In genomic region chrX:48022100-48022499, GRCh38 we compare ENCODE assay signal across 13 cellular contexts. TPM values are rescaled to one million over a fixed set of nuclear protein-coding genes. Genes with fewer than 3 reads are reported as not detected.
DNase-seq lines count a peak whose midpoint lies in the region; ATAC-seq and TF ChIP-seq lines count a peak whose summit lies in the region.
"Had no signal": no experiment of that assay in that cellular context is flagged by ENCODE, and none has a peak within 500 bp of the region (broad histone marks: within the 10 kb centered on the region; RNA-seq: fewer than 3 reads in every experiment).

No MANE protein-coding gene starts in this region.

- H3K4me3 Mint-ChIP-seq in activated T-helper 17 cell treated with anti-CD3 and anti-CD28 coated beads, Interleukin-2, amount 50 U/mL, for 72 hours: peak overlapping the region; percentile 91
- no peak overlapping the region for H3K4me3 Mint-ChIP-seq in activated T-cell treated with anti-CD3 and anti-CD28 coated beads, Interleukin-2, amount 50 U/mL, for 4 hours

- no peak overlapping the region for H3K27ac Mint-ChIP-seq in activated T-helper 17 cell treated with anti-CD3 and anti-CD28 coated beads, Interleukin-2, amount 50 U/mL, for 72 hours

- H3K27me3 ChIP-seq in left ventricle myocardium inferior (ENCODE audit: low read depth) (no peaks in the 10 kb centered on the region), lower lobe of right lung (ENCODE audit: low read depth) (no peaks in the 10 kb centered on the region), uterus (no peaks in the 10 kb centered on the region)
- H3K27me3 ChIP-seq: stomach had no signal

- H3K27ac ChIP-seq in left ventricle myocardium inferior (replicated peaks): peak overlapping the region; percentile 94
- H3K27ac ChIP-seq in lower lobe of right lung: no peak overlapping the region
- H3K27ac ChIP-seq in uterus: peak overlapping the region; percentile 89 to 91

- no peak for ATAC-seq in Right ventricle myocardium superior (ENCODE audit: poor library complexity)
- no peak for ATAC-seq in activated T-helper 17 cell treated with anti-CD3 and anti-CD28 coated beads, Interleukin-2, amount 50 U/mL, for 72 hours (replicated peaks)
- no peak for ATAC-seq in lower lobe of right lung
- no peak for ATAC-seq in activated T-cell treated with anti-CD3 and anti-CD28 coated beads, Interleukin-2, amount 50 U/mL, for 4 hours

- no peaks in the 10 kb centered on the region for H3K36me3 ChIP-seq in left ventricle myocardium inferior
- H3K36me3 ChIP-seq in lower lobe of right lung: no peaks in the 10 kb centered on the region
- no peaks in the 10 kb centered on the region for H3K36me3 ChIP-seq in uterus
- H3K36me3 ChIP-seq: stomach had no signal

- no peaks in the 10 kb centered on the region for H3K9me3 Mint-ChIP-seq in activated T-helper 17 cell treated with anti-CD3 and anti-CD28 coated beads, Interleukin-2, amount 50 U/mL, for 72 hours
- H3K9me3 Mint-ChIP-seq in activated T-cell treated with anti-CD3 and anti-CD28 coated beads, Interleukin-2, amount 50 U/mL, for 4 hours: no peaks in the 10 kb centered on the region
- H3K9me3 Mint-ChIP-seq: activated CD4-positive, alpha-beta memory T cell treated with anti-CD3 and anti-CD28 coated beads, Interleukin-2, amount 10 ng/mL, durations not matched to agents 7 days and 5 days had no signal

- H3K4me1 Mint-ChIP-seq in activated T-helper 17 cell treated with anti-CD3 and anti-CD28 coated beads, Interleukin-2, amount 50 U/mL, for 72 hours: peaks cover 10% of the 10 kb centered on the region
- H3K4me1 Mint-ChIP-seq in activated T-cell treated with anti-CD3 and anti-CD28 coated beads, Interleukin-2, amount 50 U/mL, for 4 hours (ENCODE audit: low read depth): peaks cover 18% of the 10 kb centered on the region

- H3K4me1 ChIP-seq in left ventricle myocardium inferior (peaks cover 9% of the 10 kb centered on the region), lower lobe of right lung (no peaks in the 10 kb centered on the region), uterus (no peaks in the 10 kb centered on the region)

- H3K36me3 Mint-ChIP-seq in activated T-helper 17 cell treated with anti-CD3 and anti-CD28 coated beads, Interleukin-2, amount 50 U/mL, for 72 hours (ENCODE audit: low read depth): no peaks in the 10 kb centered on the region
- H3K36me3 Mint-ChIP-seq in activated T-cell treated with anti-CD3 and anti-CD28 coated beads, Interleukin-2, amount 50 U/mL, for 4 hours (ENCODE audit: insufficient read depth): no peaks in the 10 kb centered on the region

- no peak for DNase-seq in left ventricle myocardium inferior
- DNase-seq in Right ventricle myocardium superior: no peak
- no peak for DNase-seq in lower lobe of right lung
- no peak for DNase-seq in uterus
- DNase-seq in activated T-cell treated with anti-CD3 and anti-CD28 coated beads, Interleukin-2, amount 50 U/mL, for 4 hours: no peak
- DNase-seq in SK-N-DZ (ENCODE audit: low spot score): no peak
- no peak for DNase-seq in activated CD8-positive, alpha-beta memory T cell treated with anti-CD3 and anti-CD28 coated beads, Interleukin-2, amount 50 U/mL, for 4 hours
- DNase-seq: activated CD4-positive, alpha-beta memory T cell treated with anti-CD3 and anti-CD28 coated beads, Interleukin-2, amount 10 ng/mL, durations not matched to agents 7 days and 5 days; activated gamma-delta T cell; glutamatergic neuron; stomach had no signal

- TF ChIP-seq CTCF in left ventricle myocardium inferior (IDR thresholded peaks at IDR 0.05; ENCODE audit: borderline replicate concordance) (no peak), lower lobe of right lung (IDR thresholded peaks at IDR 0.05) (no peak), uterus (IDR thresholded peaks at IDR 0.05) (no peak)

- H3K4me3 ChIP-seq in left ventricle myocardium inferior (peak overlapping the region; percentile 69), lower lobe of right lung (peak overlapping the region; percentile 57), uterus (peak overlapping the region in 1 of 2 donors; percentile 49)

- no peak for TF ChIP-seq POLR2A in uterus (IDR thresholded peaks at IDR 0.05)

- no peaks in the 10 kb centered on the region for H3K27me3 Mint-ChIP-seq in activated T-helper 17 cell treated with anti-CD3 and anti-CD28 coated beads, Interleukin-2, amount 50 U/mL, for 72 hours
- no peaks in the 10 kb centered on the region for H3K27me3 Mint-ChIP-seq in activated T-cell treated with anti-CD3 and anti-CD28 coated beads, Interleukin-2, amount 50 U/mL, for 4 hours (ENCODE audit: low read depth)

- intact Hi-C loops in left ventricle myocardium inferior (cut with micrococcal nuclease) (loop anchor here (10.0 kb wide), 1 partner anchor 187 kb away; the partner anchor contains the start of gene ZNF81), Right ventricle myocardium superior (cut with DNase I) (loop anchor here (10.0 kb wide), 2 partner anchors 187 to 367 kb away; partner anchors contain the start of genes ELK1, UXT and ZNF81), lower lobe of right lung (cut with DNase I) (loop anchor here (10.0 kb wide), 1 partner anchor 167 kb away; no protein-coding TSS in a partner anchor), uterus (cut with DNase I; ENCODE audit: low total_unique reads) (no loop called here)

- no peaks in the 10 kb centered on the region for H3K9me3 ChIP-seq in left ventricle myocardium inferior (replicated peaks)
- no peaks in the 10 kb centered on the region for H3K9me3 ChIP-seq in lower lobe of right lung
- no peaks in the 10 kb centered on the region for H3K9me3 ChIP-seq in uterus

RNA-seq across cellular contexts. Expression of gene SPACA5, which starts 15.3 kb away (rescaled TPM):
- not detected for total RNA-seq in left ventricle myocardium inferior
- total RNA-seq in Right ventricle myocardium superior: not detected
- not detected for total RNA-seq in activated T-helper 17 cell treated with anti-CD3 and anti-CD28 coated beads, Interleukin-2, amount 50 U/mL, for 72 hours
- total RNA-seq in lower lobe of right lung: not detected
- not detected for total RNA-seq in uterus
- total RNA-seq in activated T-cell treated with anti-CD3 and anti-CD28 coated beads, Interleukin-2, amount 50 U/mL, for 4 hours: not detected
- not detected in 2 replicates for polyA plus RNA-seq in SK-N-DZ (2014; cell fraction: cytosol; rRNA removed)
- not detected in 2 replicates for polyA plus RNA-seq in SK-N-DZ (2014; cell fraction: nucleus; rRNA removed)
- total RNA-seq: activated CD4-positive, alpha-beta memory T cell treated with anti-CD3 and anti-CD28 coated beads, Interleukin-2, amount 10 ng/mL, durations not matched to agents 7 days and 5 days; LHCN-M2; stomach had no signal

RNA-seq across cellular contexts. Expression of gene ZNF182, which starts 18.3 kb away (rescaled TPM):
- total RNA-seq in left ventricle myocardium inferior (3.2 TPM), Right ventricle myocardium superior (3.1 TPM), lower lobe of right lung (6.5 TPM), uterus (1 to 10 TPM; 3.2 to 8.4 (median 5.0) TPM)
- 10 to 100 TPM in 1 of 2 donors, 1 to 10 TPM in 1; 5.8 to 10.1 TPM for total RNA-seq in activated T-helper 17 cell treated with anti-CD3 and anti-CD28 coated beads, Interleukin-2, amount 50 U/mL, for 72 hours
- 1 to 10 TPM; 3.3 to 4.0 (median 3.7) TPM for total RNA-seq in activated T-cell treated with anti-CD3 and anti-CD28 coated beads, Interleukin-2, amount 50 U/mL, for 4 hours
- polyA plus RNA-seq in SK-N-DZ (2014; cell fraction: cytosol; rRNA removed): 5.7 and 5.9 TPM in 2 replicates
- polyA plus RNA-seq in SK-N-DZ (2014; cell fraction: nucleus; rRNA removed): 6.4 and 9.0 TPM in 2 replicates

RNA-seq across cellular contexts. Expression of gene ZNF630, which starts 49.3 kb away (rescaled TPM):
- total RNA-seq in left ventricle myocardium inferior (3.2 TPM), Right ventricle myocardium superior (2.9 TPM), lower lobe of right lung (4.0 TPM), uterus (1 to 10 TPM; 1.5 to 5.9 (median 4.3) TPM)
- 1 to 10 TPM; 1.2 to 4.3 TPM for total RNA-seq in activated T-helper 17 cell treated with anti-CD3 and anti-CD28 coated beads, Interleukin-2, amount 50 U/mL, for 72 hours
- total RNA-seq in activated T-cell treated with anti-CD3 and anti-CD28 coated beads, Interleukin-2, amount 50 U/mL, for 4 hours: under 1 TPM; 0.25 to 0.84 (median 0.42) TPM
- polyA plus RNA-seq in SK-N-DZ (2014; cell fraction: cytosol; rRNA removed): 0.66 and 1.5 TPM in 2 replicates
- polyA plus RNA-seq in SK-N-DZ (2014; cell fraction: nucleus; rRNA removed): 1.9 and 2.6 TPM in 2 replicates
